Comparison of ENCODE assay signal across 9 cellular contexts in the genomic region with DNA sequence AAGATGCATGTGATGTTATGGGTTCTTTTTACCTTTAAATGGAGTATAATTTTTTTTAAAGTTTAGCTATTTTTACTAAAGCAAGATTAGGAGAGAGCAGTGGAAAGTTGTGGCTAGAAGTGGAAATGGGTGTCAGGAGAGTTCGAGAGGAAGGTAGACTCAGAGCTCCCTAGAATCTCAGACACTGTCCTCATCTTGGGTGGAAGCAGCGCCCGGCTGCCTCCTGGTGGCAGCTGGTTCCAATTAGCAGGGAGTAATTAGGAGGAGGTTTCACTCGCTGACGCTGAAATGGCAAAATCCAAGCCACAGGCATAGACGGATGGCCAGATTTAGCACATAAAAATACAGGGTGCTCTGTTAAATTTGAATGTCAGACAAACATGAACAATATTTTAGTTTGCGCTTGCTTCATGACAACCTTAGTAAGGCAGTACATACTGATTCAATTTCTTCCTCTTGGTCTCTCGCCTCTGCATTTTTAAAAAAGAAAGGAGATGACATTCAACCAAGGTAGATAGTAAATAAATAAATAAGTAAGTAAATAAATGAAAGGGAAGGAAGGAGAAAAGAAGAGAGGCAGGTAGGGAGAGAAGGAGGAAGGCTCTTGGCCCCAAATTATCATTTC. TPM values are rescaled to one million over a fixed set of nuclear protein-coding genes. Genes with fewer than 3 reads are reported as not detected.
DNase-seq lines count a peak whose midpoint lies in the region; ATAC-seq and TF ChIP-seq lines count a peak whose summit lies in the region.
"Had no signal": no experiment of that assay in that cellular context is flagged by ENCODE, and none has a peak within 500 bp of the region (broad histone marks: within the 10 kb centered on the region; RNA-seq: fewer than 3 reads in every experiment).

No MANE protein-coding gene starts in this region.

- no peak overlapping the region for H3K4me3 Mint-ChIP-seq in activated CD4-positive, alpha-beta T cell treated with anti-CD3 and anti-CD28 coated beads, Interleukin-2, amount 10 ng/mL, durations not matched to agents 7 days and 5 days
- H3K4me3 Mint-ChIP-seq in naive thymus-derived CD4-positive, alpha-beta T cell: no peak overlapping the region
- peak overlapping the region; percentile 35 for H3K4me3 Mint-ChIP-seq in type B pancreatic cell

- H3K4me1 ChIP-seq in esophagus squamous epithelium: peaks cover 0 to 12% (median 0%) of the 10 kb centered on the region in 3 donors
- H3K4me1 ChIP-seq in naive thymus-derived CD4-positive, alpha-beta T cell (ENCODE audit: control insufficient read depth in 2 of 2, insufficient read depth in 2 of 2, low read length in 2 of 2): no peaks in the 10 kb centered on the region

- ATAC-seq in GM21529 (IDR thresholded peaks at IDR 0.05; ENCODE audit: unreplicated experiment) (peak; percentile 52), HG03378 (IDR thresholded peaks at IDR 0.05; ENCODE audit: unreplicated experiment) (no peak)
- peak; percentile 57 for ATAC-seq in naive thymus-derived CD4-positive, alpha-beta T cell

- intact Hi-C loops in esophagus squamous epithelium (cut with DNase I): no loop called here
- intact Hi-C loops in naive thymus-derived CD4-positive, alpha-beta T cell (cut with micrococcal nuclease): loop anchor here (1.0 to 5.0 kb wide), 3 partner anchors 114 to 626 kb away; partner anchors contain the start of gene FRA10AC1 (in 1 of the 2)

- H3K27me3 Mint-ChIP-seq in activated CD4-positive, alpha-beta T cell treated with anti-CD3 and anti-CD28 coated beads, Interleukin-2, amount 10 ng/mL, durations not matched to agents 7 days and 5 days: peaks cover 37% of the 10 kb centered on the region
- H3K27me3 Mint-ChIP-seq in naive thymus-derived CD4-positive, alpha-beta T cell: peaks cover 35 to 50% (median 45%) of the 10 kb centered on the region in 5 donors
- peaks cover 31% of the 10 kb centered on the region for H3K27me3 Mint-ChIP-seq in type B pancreatic cell

- no peaks in the 10 kb centered on the region for H3K9me3 Mint-ChIP-seq in activated CD4-positive, alpha-beta T cell treated with anti-CD3 and anti-CD28 coated beads, Interleukin-2, amount 10 ng/mL, durations not matched to agents 7 days and 5 days
- H3K9me3 Mint-ChIP-seq in naive thymus-derived CD4-positive, alpha-beta T cell: no peaks in the 10 kb centered on the region
- peaks cover 8% of the 10 kb centered on the region for H3K9me3 Mint-ChIP-seq in type B pancreatic cell

- H3K36me3 ChIP-seq in esophagus squamous epithelium: no peaks in the 10 kb centered on the region
- no peaks in the 10 kb centered on the region for H3K36me3 ChIP-seq in naive thymus-derived CD4-positive, alpha-beta T cell (ENCODE audit: control insufficient read depth in 2 of 3, insufficient read depth in 3 of 3, low read length in 3 of 3)

- POLR2A ChIA-PET in activated CD4-positive, alpha-beta T cell treated with anti-CD3 and anti-CD28 coated beads, Interleukin-2, amount 10 ng/mL, durations not matched to agents 7 days and 5 days (lab: Charles Lee): no interaction called here
- POLR2A ChIA-PET in naive thymus-derived CD4-positive, alpha-beta T cell (lab: Charles Lee): no interaction called here

- peak overlapping the region in 1 of 4 donors; percentile 35 for H3K4me3 ChIP-seq in esophagus squamous epithelium
- H3K4me3 ChIP-seq in naive thymus-derived CD4-positive, alpha-beta T cell (ENCODE audit: low read length): no peak overlapping the region
- H3K4me3 ChIP-seq: SK-N-MC had no signal

- CTCF ChIA-PET in activated CD4-positive, alpha-beta T cell treated with anti-CD3 and anti-CD28 coated beads, Interleukin-2, amount 10 ng/mL, durations not matched to agents 7 days and 5 days (lab: Charles Lee): interaction anchor here (0.6 kb wide), 1 partner anchor 107 kb away, joined by 3 read pairs; no protein-coding TSS in a partner anchor
- CTCF ChIA-PET in naive thymus-derived CD4-positive, alpha-beta T cell (lab: Charles Lee): no interaction called here

- no peaks in the 10 kb centered on the region for H3K36me3 Mint-ChIP-seq in activated CD4-positive, alpha-beta T cell treated with anti-CD3 and anti-CD28 coated beads, Interleukin-2, amount 10 ng/mL, durations not matched to agents 7 days and 5 days (ENCODE audit: low read depth)
- H3K36me3 Mint-ChIP-seq in naive thymus-derived CD4-positive, alpha-beta T cell: no peaks in the 10 kb centered on the region
- H3K36me3 Mint-ChIP-seq in type B pancreatic cell: no peaks in the 10 kb centered on the region

- H3K27ac Mint-ChIP-seq in activated CD4-positive, alpha-beta T cell treated with anti-CD3 and anti-CD28 coated beads, Interleukin-2, amount 10 ng/mL, durations not matched to agents 7 days and 5 days: no peak overlapping the region
- no peak overlapping the region for H3K27ac Mint-ChIP-seq in naive thymus-derived CD4-positive, alpha-beta T cell
- H3K27ac Mint-ChIP-seq in type B pancreatic cell: no peak overlapping the region

- H3K27me3 ChIP-seq in esophagus squamous epithelium: peaks cover 0 to 29% (median 0%) of the 10 kb centered on the region in 4 donors
- peaks cover 0 to 4% of the 10 kb centered on the region in 2 donors for H3K27me3 ChIP-seq in naive thymus-derived CD4-positive, alpha-beta T cell (ENCODE audit: control insufficient read depth in 2 of 2, insufficient read depth in 2 of 2, low read length in 2 of 2)

- WGBS in esophagus squamous epithelium, 2 donors: 13 to 15% methylated on average over 8 of the region's 8 CpGs

- no peaks in the 10 kb centered on the region for H3K9me3 ChIP-seq in esophagus squamous epithelium
- no peaks in the 10 kb centered on the region for H3K9me3 ChIP-seq in naive thymus-derived CD4-positive, alpha-beta T cell (ENCODE audit: control insufficient read depth in 2 of 3, low read length in 3 of 3)

- TF ChIP-seq CTCF in esophagus squamous epithelium (IDR thresholded peaks at IDR 0.05) (peak; percentile 34 to 65 (median 54)), type B pancreatic cell (conservative IDR thresholded peaks at IDR 0.05) (peak; percentile 84)

- TF ChIP-seq POLR2A in esophagus squamous epithelium (IDR thresholded peaks at IDR 0.05): no peak

- H3K27ac ChIP-seq in esophagus squamous epithelium: no peak overlapping the region
- no peak overlapping the region for H3K27ac ChIP-seq in naive thymus-derived CD4-positive, alpha-beta T cell (ENCODE audit: low read depth, low read length)
- H3K27ac ChIP-seq: SK-N-MC had no signal

- H3K4me1 Mint-ChIP-seq in activated CD4-positive, alpha-beta T cell treated with anti-CD3 and anti-CD28 coated beads, Interleukin-2, amount 10 ng/mL, durations not matched to agents 7 days and 5 days: no peaks in the 10 kb centered on the region
- peaks cover 0 to 13% (median 8%) of the 10 kb centered on the region in 7 donors for H3K4me1 Mint-ChIP-seq in naive thymus-derived CD4-positive, alpha-beta T cell
- peaks cover 18% of the 10 kb centered on the region for H3K4me1 Mint-ChIP-seq in type B pancreatic cell (ENCODE audit: unreplicated experiment)

- DNase-seq in D341Med (ENCODE audit: low spot score) (peak; percentile 67), NCI-H1930 (lab: John Stamatoyannopoulos, UW) (peak; percentile 16 to 21), esophagus squamous epithelium (lab: John Stamatoyannopoulos, UW) (no peak), type B pancreatic cell (ENCODE audit: extremely low spot score, unreplicated experiment) (no peak)
- peak; percentile 27 for DNase-seq in activated CD4-positive, alpha-beta T cell treated with anti-CD3 and anti-CD28 coated beads, Interleukin-2, amount 10 ng/mL, durations not matched to agents 7 days and 5 days
- peak in 6 of 9 donors; percentile 2 to 22 (median 8) for DNase-seq in naive thymus-derived CD4-positive, alpha-beta T cell

RNA-seq across cellular contexts. Expression of gene LGI1, which starts 58.5 kb away (rescaled TPM):
- total RNA-seq in activated CD4-positive, alpha-beta T cell treated with anti-CD3 and anti-CD28 coated beads, Interleukin-2, amount 10 ng/mL, durations not matched to agents 7 days and 5 days: not detected
- 1 to 10 TPM in 1 of 4 donors, under 1 TPM in 1, not detected in 2; 0.41 to 2.9 TPM for total RNA-seq in esophagus squamous epithelium
- total RNA-seq in naive thymus-derived CD4-positive, alpha-beta T cell: not detected
- not detected for polyA plus RNA-seq in naive thymus-derived CD4-positive, alpha-beta T cell
- total RNA-seq in type B pancreatic cell (ENCODE audit: low replicate concordance): 0.85 and 2.2 TPM in 2 replicates

Comparison
In these comparisons a context has a peak if more than half of its experiments do, and no peak if none do; other contexts are left out.
1. DNase-seq: peak in D341Med (single experiment), NCI-H1930 (2 of 2), activated CD4-positive, alpha-beta T cell treated with anti-CD3 and anti-CD28 coated beads, Interleukin-2, amount 10 ng/mL, durations not matched to agents 7 days and 5 days (single experiment) and naive thymus-derived CD4-positive, alpha-beta T cell (6 of 9); none in esophagus squamous epithelium (single experiment) and type B pancreatic cell (single experiment).